Comparison of ENCODE assay signal across 1 cellular context in genomic region chr12:123365141-123365917, GRCh38.
TF ChIP-seq lines count a peak whose summit lies in the region.

No MANE protein-coding gene starts in this region.

TF ChIP-seq in K562, 482 proteins besides CTCF, POLR2A, EP300 and RAD21 (continued from another document and continues in another):
- no peak for TF ChIP-seq RBM14 (IDR thresholded peaks at IDR 0.05; ENCODE audit: borderline replicate concordance, insufficient read depth, low read depth, low read length)
- TF ChIP-seq RFX5 (IDR thresholded peaks at IDR 0.05; ENCODE audit: low read depth, low read length): no peak
- peak; percentile 64 for TF ChIP-seq SP1 (CRISPR knock-in tag; IDR thresholded peaks at IDR 0.05)
- TF ChIP-seq LCOR (CRISPR knock-in tag; IDR thresholded peaks at IDR 0.05): peak; percentile 60
- TF ChIP-seq MAZ (CRISPR knock-in tag; conservative IDR thresholded peaks at IDR 0.05 in 1 of 2, IDR thresholded peaks at IDR 0.05 in 1 of 2): peak in 1 of 2 experiments; percentile 30; a peak in 1 of 4 replicates
- TF ChIP-seq ZNF408 (CRISPR knock-in tag; IDR thresholded peaks at IDR 0.05; ENCODE audit: low read depth): no peak
- TF ChIP-seq PPARD (CRISPR knock-in tag; IDR thresholded peaks at IDR 0.05): no peak
- TF ChIP-seq MNT (conservative IDR thresholded peaks at IDR 0.05): peak; percentile 57 to 68
- no peak for TF ChIP-seq JUN (IDR thresholded peaks at IDR 0.05; ENCODE audit: borderline replicate concordance, low read depth, low read length)
- TF ChIP-seq JUN (CRISPR knock-in tag; IDR thresholded peaks at IDR 0.05; ENCODE audit: borderline replicate concordance): no peak
- no peak for TF ChIP-seq ZBTB43 (CRISPR knock-in tag; IDR thresholded peaks at IDR 0.05)
- no peak for TF ChIP-seq MCM7 (IDR thresholded peaks at IDR 0.05)
- no peak for TF ChIP-seq ZNF184 (CRISPR knock-in tag; IDR thresholded peaks at IDR 0.05)
- no peak for TF ChIP-seq LARP7 (IDR thresholded peaks at IDR 0.05)
- TF ChIP-seq TCF7 (IDR thresholded peaks at IDR 0.05; ENCODE audit: borderline replicate concordance): no peak
- peak; percentile 55 to 71; a peak in 1 of 4 replicates for TF ChIP-seq RCOR1 (IDR thresholded peaks at IDR 0.05; ENCODE audit: borderline replicate concordance in 1 of 2, low read depth in 2 of 2, low read length in 2 of 2)
- no peak for TF ChIP-seq KHSRP (IDR thresholded peaks at IDR 0.05)
- 0 out of 2 replicates have a peak, but pooled peaks have one; percentile 15 for TF ChIP-seq GMEB1 (CRISPR knock-in tag; IDR thresholded peaks at IDR 0.05)
- no peak for TF ChIP-seq ARID3A (IDR thresholded peaks at IDR 0.05; ENCODE audit: borderline replicate concordance, low read depth, low read length)
- no peak for TF ChIP-seq NCOA6 (IDR thresholded peaks at IDR 0.05)
- TF ChIP-seq POLR2B (IDR thresholded peaks at IDR 0.05; ENCODE audit: low read depth, partially characterized antibody): peak; percentile 84
- peak; percentile 63 for TF ChIP-seq NEUROD1 (IDR thresholded peaks at IDR 0.05; ENCODE audit: borderline replicate concordance, low read depth, low read length, partially characterized antibody)
- TF ChIP-seq CBX8 (IDR thresholded peaks at IDR 0.05; ENCODE audit: borderline replicate concordance, extremely low read depth, low read depth, low read length, poor library complexity, severe bottlenecking): no peak
- TF ChIP-seq GTF3C2 (IDR thresholded peaks at IDR 0.05; ENCODE audit: borderline replicate concordance, extremely low read depth, insufficient read length): no peak
- TF ChIP-seq ZNF282 (CRISPR knock-in tag; IDR thresholded peaks at IDR 0.05): no peak
- TF ChIP-seq CGGBP1 (CRISPR knock-in tag; IDR thresholded peaks at IDR 0.05): peak; percentile 73; the same call in 1 of the 2 replicates
- no peak for TF ChIP-seq CHD4 (IDR thresholded peaks at IDR 0.05; ENCODE audit: insufficient read depth, insufficient replicate concordance, low read depth, low read length, poor library complexity, severe bottlenecking)
- TF ChIP-seq CHCHD3 (CRISPR knock-in tag; IDR thresholded peaks at IDR 0.05): peak; percentile 8; the same call in 1 of the 2 replicates
- peak; percentile 72; the same call in 1 of the 2 replicates for TF ChIP-seq ESRRB (CRISPR knock-in tag; IDR thresholded peaks at IDR 0.05; ENCODE audit: borderline replicate concordance)
- 0 out of 2 replicates have a peak, but pooled peaks have one; percentile 45 for TF ChIP-seq NCOR1 (IDR thresholded peaks at IDR 0.05)
- no peak for TF ChIP-seq RBM25 (IDR thresholded peaks at IDR 0.05; ENCODE audit: low read depth, low read length, severe bottlenecking)
- TF ChIP-seq ZNF644 (tag; IDR thresholded peaks at IDR 0.05; ENCODE audit: low read depth): no peak
- peak; percentile 70 for TF ChIP-seq CREB3L1 (IDR thresholded peaks at IDR 0.05; ENCODE audit: borderline replicate concordance, low read depth)
- peak; percentile 41 for TF ChIP-seq SAP30 (IDR thresholded peaks at IDR 0.05; ENCODE audit: borderline replicate concordance, insufficient read depth, low read depth, low read length, poor library complexity, severe bottlenecking)
- TF ChIP-seq ATF2 (CRISPR knock-in tag; IDR thresholded peaks at IDR 0.05): no peak
- TF ChIP-seq PYGO2 (tag; IDR thresholded peaks at IDR 0.05): no peak
- TF ChIP-seq ZNF175 (CRISPR knock-in tag; IDR thresholded peaks at IDR 0.05; ENCODE audit: low read depth): peak; percentile 94
- no peak for TF ChIP-seq MCM3 (IDR thresholded peaks at IDR 0.05)
- TF ChIP-seq ZNF778 (CRISPR knock-in tag; IDR thresholded peaks at IDR 0.05): no peak
- no peak for TF ChIP-seq HIVEP1 (CRISPR knock-in tag; IDR thresholded peaks at IDR 0.05)
- TF ChIP-seq GATAD2A (IDR thresholded peaks at IDR 0.05): no peak
- TF ChIP-seq ZNF780A (CRISPR knock-in tag; IDR thresholded peaks at IDR 0.05): no peak
- no peak; the same call in 1 of the 2 replicates for TF ChIP-seq BACH1 (tag; IDR thresholded peaks at IDR 0.05)
- no peak for TF ChIP-seq SAFB (IDR thresholded peaks at IDR 0.05; ENCODE audit: borderline replicate concordance, low read depth, low read length)
- no peak for TF ChIP-seq NFYB (IDR thresholded peaks at IDR 0.05; ENCODE audit: extremely low read depth, insufficient read length)
- TF ChIP-seq ILF3 (IDR thresholded peaks at IDR 0.05; ENCODE audit: borderline replicate concordance): 0 out of 2 replicates have a peak, but pooled peaks have one; percentile 9
- peak; percentile 69 for TF ChIP-seq ZNF316 (IDR thresholded peaks at IDR 0.05)
- TF ChIP-seq HSF4 (CRISPR knock-in tag; IDR thresholded peaks at IDR 0.05; ENCODE audit: borderline replicate concordance): no peak
- no peak for TF ChIP-seq NR0B1 (IDR thresholded peaks at IDR 0.05; ENCODE audit: partially characterized antibody)
- TF ChIP-seq ZNF277 (CRISPR knock-in tag; IDR thresholded peaks at IDR 0.05; ENCODE audit: borderline replicate concordance): no peak
- TF ChIP-seq E2F3 (CRISPR knock-in tag; IDR thresholded peaks at IDR 0.05): peak; percentile 32; the same call in 1 of the 2 replicates
- peak; percentile 40 for TF ChIP-seq HMGN3 (IDR thresholded peaks at IDR 0.05; ENCODE audit: borderline replicate concordance, extremely low read depth, insufficient read length, low read depth, low read length)
